In genomic region chr17:78231991-78232759, GRCh38 we compare ENCODE assay signal across 10 cellular contexts. TPM values are rescaled to one million over a fixed set of nuclear protein-coding genes. Genes with fewer than 3 reads are reported as not detected.
DNase-seq lines count a peak whose midpoint lies in the region; ATAC-seq and TF ChIP-seq lines count a peak whose summit lies in the region.
"Had no signal": no experiment of that assay in that cellular context is flagged by ENCODE, and none has a peak within 500 bp of the region (broad histone marks: within the 10 kb centered on the region; RNA-seq: fewer than 3 reads in every experiment).

No MANE protein-coding gene starts in this region.

- H3K27me3 ChIP-seq in layer of hippocampus (ENCODE audit: control insufficient read depth, insufficient read depth, low read length): peaks cover 7% of the 10 kb centered on the region
- no peaks in the 10 kb centered on the region for H3K27me3 ChIP-seq in right cardiac atrium (ENCODE audit: control insufficient read depth, insufficient read depth)

- WGBS in right cardiac atrium: 13% methylated on average over 53 of the region's 53 CpGs

- in situ Hi-C loops in GM13977 (cut with MboI; ENCODE audit: low pct_unique_long_range_greater_than_20kb, low sequenced_read_pairs, unreplicated experiment): no loop called here

- no peak for TF ChIP-seq CTCF in GM13977 (IDR thresholded peaks at IDR 0.05; ENCODE audit: extremely low read depth, insufficient read depth, missing control alignments)

- peak overlapping the region; percentile 99 for H3K27ac ChIP-seq in layer of hippocampus (ENCODE audit: low read depth, low read length)
- no peak overlapping the region for H3K27ac ChIP-seq in right cardiac atrium (ENCODE audit: low read length)

- H3K4me1 ChIP-seq in right cardiac atrium (ENCODE audit: control insufficient read depth, insufficient read depth, low read length): no peaks in the 10 kb centered on the region

- peak; percentile 45 for DNase-seq in AG20443 (ENCODE audit: low spot score)
- DNase-seq in GM13977 (ENCODE audit: low spot score): peak; percentile 59
- peak; percentile 46 for DNase-seq in activated naive CD8-positive, alpha-beta T cell treated with anti-CD3 and anti-CD28 coated beads for 36 hours
- DNase-seq in DMS153 (lab: John Stamatoyannopoulos, UW): no peak
- DNase-seq in right cardiac atrium: no peak

- peaks cover 7% of the 10 kb centered on the region for H3K4me1 Mint-ChIP-seq in activated naive CD8-positive, alpha-beta T cell treated with anti-CD3 and anti-CD28 coated beads for 36 hours

- peaks cover 57% of the 10 kb centered on the region for H3K27me3 Mint-ChIP-seq in activated naive CD8-positive, alpha-beta T cell treated with anti-CD3 and anti-CD28 coated beads for 36 hours

- no peaks in the 10 kb centered on the region for H3K9me3 ChIP-seq in right cardiac atrium (ENCODE audit: control insufficient read depth, low read length)

- H3K4me3 ChIP-seq in right cardiac atrium (ENCODE audit: low read length): no peak overlapping the region

- intact Hi-C loops in right cardiac atrium (cut with DNase I): no loop called here

- no peaks in the 10 kb centered on the region for H3K9me3 Mint-ChIP-seq in activated naive CD8-positive, alpha-beta T cell treated with anti-CD3 and anti-CD28 coated beads for 36 hours

- H3K27ac Mint-ChIP-seq in activated naive CD8-positive, alpha-beta T cell treated with anti-CD3 and anti-CD28 coated beads for 36 hours: no peak overlapping the region

- ATAC-seq in right cardiac atrium (no peak), HG03135 (IDR thresholded peaks at IDR 0.05; ENCODE audit: unreplicated experiment) (no peak), GM19452 (IDR thresholded peaks at IDR 0.05; ENCODE audit: unreplicated experiment) (no peak)

- no peak overlapping the region for H3K4me3 Mint-ChIP-seq in activated naive CD8-positive, alpha-beta T cell treated with anti-CD3 and anti-CD28 coated beads for 36 hours

- no peaks in the 10 kb centered on the region for H3K36me3 Mint-ChIP-seq in activated naive CD8-positive, alpha-beta T cell treated with anti-CD3 and anti-CD28 coated beads for 36 hours

RNA-seq across cellular contexts. Expression of gene TMEM235, which starts 0.7 kb away (rescaled TPM):
- total RNA-seq in activated naive CD8-positive, alpha-beta T cell treated with anti-CD3 and anti-CD28 coated beads for 36 hours: not detected
- total RNA-seq in right cardiac atrium: not detected
- polyA plus RNA-seq in right cardiac atrium: not detected
- total RNA-seq: cardiac septum, omental fat pad had no signal

RNA-seq across cellular contexts. Expression of gene BIRC5, which starts 18.1 kb away (rescaled TPM):
- 100 to 1,000 TPM in 1 of 2 experiments, 10 to 100 TPM in 1; 92.4 to 102 TPM for total RNA-seq in activated naive CD8-positive, alpha-beta T cell treated with anti-CD3 and anti-CD28 coated beads for 36 hours
- 1 to 10 TPM in 2 of 4 donors, under 1 TPM in 1, not detected in 1; 0.17 to 1.3 (median 1.1) TPM for total RNA-seq in right cardiac atrium
- polyA plus RNA-seq in right cardiac atrium: 0.29 TPM

RNA-seq across cellular contexts. Expression of gene AFMID, which starts 45.0 kb away (rescaled TPM):
- 10 to 100 TPM; 32.7 to 36.2 TPM for total RNA-seq in activated naive CD8-positive, alpha-beta T cell treated with anti-CD3 and anti-CD28 coated beads for 36 hours
- 10 to 100 TPM; 17.5 to 53.3 (median 37.2) TPM for total RNA-seq in right cardiac atrium
- polyA plus RNA-seq in right cardiac atrium: 30.6 TPM

RNA-seq across cellular contexts. Expression of gene TK1, which starts 45.3 kb away (rescaled TPM):
- total RNA-seq in activated naive CD8-positive, alpha-beta T cell treated with anti-CD3 and anti-CD28 coated beads for 36 hours: 100 to 1,000 TPM; 144 to 150 TPM
- total RNA-seq in right cardiac atrium: 1 to 10 TPM in 2 of 4 donors, under 1 TPM in 2; 0.51 to 5.2 (median 1.9) TPM
- 1.2 TPM for polyA plus RNA-seq in right cardiac atrium

Comparison
In these comparisons a context has a peak if more than half of its experiments do, and no peak if none do; other contexts are left out.
1. DNase-seq: peak in AG20443 (single experiment), GM13977 (single experiment) and activated naive CD8-positive, alpha-beta T cell treated with anti-CD3 and anti-CD28 coated beads for 36 hours (single experiment); none in DMS153 (single experiment) and right cardiac atrium (0 of 3).
2. RNA of gene BIRC5, which starts 18.1 kb away (total RNA-seq): 92.4 to 102 TPM in activated naive CD8-positive, alpha-beta T cell treated with anti-CD3 and anti-CD28 coated beads for 36 hours; 0.17 to 1.3 TPM in right cardiac atrium; every median in the first group is over 10 times any median in the second.